8 cellular contexts compared by ENCODE assay signal in the genomic region with DNA sequence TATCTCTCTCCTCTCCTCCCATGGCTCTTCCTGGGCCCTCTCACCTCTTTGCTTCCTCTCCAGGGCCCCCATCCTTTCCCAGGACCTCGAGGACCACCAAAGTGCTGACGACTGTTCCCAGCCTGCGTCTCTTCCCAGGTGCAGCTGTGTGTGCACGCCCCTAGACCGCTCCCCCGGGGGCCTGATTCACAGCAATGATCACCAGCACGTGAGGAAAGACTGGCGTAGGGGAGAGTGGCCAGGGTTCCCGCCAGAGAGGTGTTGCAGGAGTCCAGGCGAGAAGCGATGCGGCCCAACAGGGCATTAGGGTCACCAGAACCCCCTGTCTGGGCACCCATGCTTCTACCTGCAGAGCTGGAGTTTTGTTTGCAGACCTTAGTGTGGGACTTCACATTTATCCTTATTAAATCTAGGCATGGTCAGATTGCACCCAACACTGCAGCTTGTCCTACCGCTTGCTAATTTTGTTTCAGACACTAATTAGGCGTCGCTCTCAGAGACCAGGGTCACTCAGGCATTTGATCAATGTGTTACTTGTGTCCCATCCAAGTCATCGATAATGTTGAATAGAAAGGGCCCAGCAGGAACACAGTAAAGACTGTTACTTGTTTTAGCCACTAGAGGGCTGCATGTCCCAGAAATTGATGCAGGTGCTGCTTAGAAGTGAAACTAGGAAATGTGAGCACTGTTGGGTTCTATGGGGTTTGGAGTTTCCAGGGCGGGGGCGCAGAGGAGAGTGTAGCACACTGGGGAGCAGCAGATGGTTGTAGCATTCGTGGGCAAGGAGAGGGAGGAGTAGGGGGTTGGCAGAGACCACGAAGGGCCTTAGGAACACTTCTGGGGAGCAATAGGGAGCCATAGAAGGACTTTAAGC. TPM values are rescaled to one million over a fixed set of nuclear protein-coding genes. Genes with fewer than 3 reads are reported as not detected.
DNase-seq lines count a peak whose midpoint lies in the region; ATAC-seq, FAIRE-seq and TF ChIP-seq lines count a peak whose summit lies in the region.

No MANE protein-coding gene starts in this region.

- peak; percentile 83 to 89 for TF ChIP-seq CTCF in left lung (IDR thresholded peaks at IDR 0.05)

- peak; percentile 75 for DNase-seq in ACHN
- DNase-seq in GM18507 (ENCODE audit: extremely low spot score, insufficient read length, low read depth): peak; percentile 76
- peak; percentile 37 for DNase-seq in NCI-H2196 treated with DMSO at 0.1 percent for 48 hours (lab: John Stamatoyannopoulos, UW; ENCODE audit: unreplicated experiment)
- DNase-seq in cerebellum (ENCODE audit: low spot score): peak; percentile 65
- peak in 1 of 2 donors; percentile 50 for DNase-seq in left lung
- DNase-seq in stimulated activated CD4-positive, alpha-beta T cell treated with anti-CD3 and anti-CD28 coated beads, TNF-alpha, amount 100 ng/mL, for 1 hour (ENCODE audit: low read depth in 3 of 3, low spot score in 1 of 3): peak; percentile 35 to 41 (median 41)

- H3K36me3 ChIP-seq in left lung: peaks cover 0 to 7% of the 10 kb centered on the region in 2 donors

- peak overlapping the region in 1 of 2 donors; percentile 17 for H3K4me3 ChIP-seq in left lung

- H3K27me3 ChIP-seq in left lung: no peaks in the 10 kb centered on the region

- peaks cover 0 to 15% of the 10 kb centered on the region in 2 donors for H3K4me1 ChIP-seq in left lung

- H3K9me3 ChIP-seq in left lung: no peaks in the 10 kb centered on the region

- H3K27ac ChIP-seq in left lung: no peak overlapping the region

- peak; percentile 92 for FAIRE-seq in GM18507 (lab: Jason Lieb, UNC)

- peak; percentile 77 for ATAC-seq in HG03025 (IDR thresholded peaks at IDR 0.05; ENCODE audit: low FRiP score, unreplicated experiment)
- ATAC-seq in activated CD4-positive, CD25-positive, alpha-beta regulatory T cell treated with anti-CD3 and anti-CD28 coated beads, Interleukin-2, amount 50 U/mL, for 24 hours: peak; percentile 96 to 97
- peak; percentile 92 for ATAC-seq in left lung

- intact Hi-C loops in left lung (cut with DNase I): no loop called here

- in situ Hi-C loops in ACHN (cut with HindIII; ENCODE audit: low pct_ligation_motif_present, low pct_unique_long_range_greater_than_20kb, low sequenced_read_pairs): no loop called here

RNA-seq across cellular contexts. Expression of gene CDADC1, which starts 53.2 kb away (rescaled TPM):
- total RNA-seq in cerebellum (8.2 TPM), left lung (10 to 100 TPM; 11.6 to 12.9 TPM)
